ENCODE assay signal across 11 cellular contexts in the genomic region with DNA sequence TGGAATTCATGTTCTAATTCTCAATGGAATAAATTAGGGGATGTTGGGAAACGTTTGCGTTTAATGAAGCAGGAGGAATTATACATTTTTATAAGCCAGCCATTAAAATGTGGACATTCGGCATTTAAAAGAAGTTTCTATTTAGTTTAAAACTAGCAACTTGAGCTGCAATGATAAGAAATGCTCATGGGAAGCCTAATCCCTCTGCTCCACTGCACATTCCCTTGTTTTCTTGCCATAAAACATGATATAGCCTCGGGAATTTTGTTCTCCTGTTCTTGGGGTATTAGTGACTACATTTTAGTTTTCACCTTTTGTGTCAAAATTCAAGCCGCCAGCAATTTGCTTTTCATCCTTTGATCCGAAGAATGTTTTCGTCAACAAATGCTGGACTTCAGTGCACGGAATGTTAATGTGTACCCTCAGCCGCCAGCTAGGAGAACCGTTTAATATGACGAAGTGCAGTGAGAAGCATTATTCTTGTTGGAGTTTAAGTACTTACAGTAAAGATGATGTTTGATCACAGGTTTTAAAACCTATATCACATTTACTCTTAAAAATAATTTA.
"Had no signal": no experiment of that assay in that cellular context is flagged by ENCODE, and none has a peak within 500 bp of the region (broad histone marks: within the 10 kb centered on the region; RNA-seq: fewer than 3 reads in every experiment).

No MANE protein-coding gene starts in this region.

- H3K4me1 ChIP-seq: breast epithelium, left ventricle myocardium inferior had no signal

- DNase-seq: activated effector memory CD4-positive, alpha-beta T cell treated with Interleukin-2 at 50 U/mL for 16 hours; amniotic stem cell; esophagus squamous epithelium; foreskin melanocyte; heart left ventricle; left ventricle myocardium inferior; pancreas; retina had no signal

- H3K27me3 ChIP-seq: breast epithelium, esophagus squamous epithelium, heart left ventricle, pancreas, tibial nerve had no signal

- H3K36me3 ChIP-seq: breast epithelium, left ventricle myocardium inferior, pancreas had no signal

- H3K9me3 ChIP-seq: breast epithelium, esophagus squamous epithelium, heart left ventricle, left ventricle myocardium inferior, pancreas, tibial nerve had no signal

- H3K4me3 ChIP-seq: breast epithelium, esophagus squamous epithelium, heart left ventricle, left ventricle myocardium inferior, pancreas, tibial nerve had no signal

- H3K27ac ChIP-seq: breast epithelium, heart left ventricle, left ventricle myocardium inferior, pancreas, tibial nerve, VCaP had no signal
